1 cellular context compared by ENCODE assay signal in genomic region chr12:69511870-69512269, GRCh38.
TF ChIP-seq lines count a peak whose summit lies in the region.

No MANE protein-coding gene starts in this region.

TF ChIP-seq in HEK293, 187 proteins besides CTCF, POLR2A, EP300 and RAD21 (continued from another document):
- TF ChIP-seq, protein P1, sequence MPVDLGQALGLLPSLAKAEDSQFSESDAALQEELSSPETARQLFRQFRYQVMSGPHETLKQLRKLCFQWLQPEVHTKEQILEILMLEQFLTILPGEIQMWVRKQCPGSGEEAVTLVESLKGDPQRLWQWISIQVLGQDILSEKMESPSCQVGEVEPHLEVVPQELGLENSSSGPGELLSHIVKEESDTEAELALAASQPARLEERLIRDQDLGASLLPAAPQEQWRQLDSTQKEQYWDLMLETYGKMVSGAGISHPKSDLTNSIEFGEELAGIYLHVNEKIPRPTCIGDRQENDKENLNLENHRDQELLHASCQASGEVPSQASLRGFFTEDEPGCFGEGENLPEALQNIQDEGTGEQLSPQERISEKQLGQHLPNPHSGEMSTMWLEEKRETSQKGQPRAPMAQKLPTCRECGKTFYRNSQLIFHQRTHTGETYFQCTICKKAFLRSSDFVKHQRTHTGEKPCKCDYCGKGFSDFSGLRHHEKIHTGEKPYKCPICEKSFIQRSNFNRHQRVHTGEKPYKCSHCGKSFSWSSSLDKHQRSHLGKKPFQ (tag by site-specific recombination; IDR thresholded peaks at IDR 0.05): no peak
- TF ChIP-seq ZNF138 (tag by site-specific recombination; IDR thresholded peaks at IDR 0.05; ENCODE audit: borderline replicate concordance) (no peak), ZNF133 (tag by site-specific recombination; IDR thresholded peaks at IDR 0.05) (no peak), KLF17 (tag by site-specific recombination; IDR thresholded peaks at IDR 0.05) (no peak)
